In the genomic region with DNA sequence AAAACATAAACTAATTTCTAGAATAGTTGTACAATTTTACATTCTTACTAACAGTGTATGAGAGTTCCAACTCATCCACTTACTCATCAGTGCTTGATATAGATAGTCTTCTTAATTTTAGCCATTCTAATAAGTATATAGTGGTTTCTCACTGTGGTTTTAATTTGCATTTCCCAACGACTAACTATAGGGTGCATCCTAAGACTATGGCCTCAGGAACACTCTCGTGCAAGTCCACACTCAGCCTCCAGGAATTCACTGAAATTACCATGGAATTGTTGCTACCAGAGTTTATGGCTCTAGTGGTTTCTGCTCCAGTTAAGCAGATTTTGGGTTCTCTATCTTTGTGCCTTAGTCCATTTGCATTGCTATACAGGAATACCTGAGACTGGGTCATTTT, we compare ENCODE assay signal across 17 cellular contexts.
"Had no signal": no experiment of that assay in that cellular context is flagged by ENCODE, and none has a peak within 500 bp of the region (broad histone marks: within the 10 kb centered on the region; RNA-seq: fewer than 3 reads in every experiment).

No MANE protein-coding gene starts in this region.

- H3K27ac ChIP-seq: cardiac muscle cell, dorsolateral prefrontal cortex, hepatocyte, tibial artery had no signal

- H3K27me3 ChIP-seq: cardiac muscle cell, dorsolateral prefrontal cortex, hepatocyte, tibial artery had no signal

- H3K4me3 ChIP-seq: cardiac muscle cell, dorsolateral prefrontal cortex, hepatocyte, tibial artery had no signal

- H3K36me3 ChIP-seq: cardiac muscle cell, tibial artery had no signal

- H3K4me1 ChIP-seq: tibial artery had no signal

- ATAC-seq: activated CD4-positive, CD25-positive, alpha-beta regulatory T cell treated with anti-CD3 and anti-CD28 coated beads, Interleukin-2, amount 50 U/mL, for 24 hours; left ventricle myocardium superior had no signal

- H3K9me3 ChIP-seq: tibial artery had no signal

- DNase-seq: activated naive CD4-positive, alpha-beta T cell; activated naive CD8-positive, alpha-beta T cell treated with anti-CD3 and anti-CD28 coated beads, Interleukin-2, amount 10 ng/mL, durations not matched to agents 7 days and 5 days; activated T-cell treated with anti-CD3 and anti-CD28 coated beads for 4 hours; aorta; dorsolateral prefrontal cortex; endodermal cell; kidney; left ventricle myocardium superior; mesendoderm; nephron progenitor cell; occipital lobe; stimulated activated CD4-positive, alpha-beta T cell treated with anti-CD3 and anti-CD28 coated beads, Interleukin-4, amount 100 ng/mL, for 24 hours; stimulated activated naive CD4-positive, alpha-beta T cell; tibial artery had no signal
